13 cellular contexts compared by ENCODE assay signal in the genomic region with DNA sequence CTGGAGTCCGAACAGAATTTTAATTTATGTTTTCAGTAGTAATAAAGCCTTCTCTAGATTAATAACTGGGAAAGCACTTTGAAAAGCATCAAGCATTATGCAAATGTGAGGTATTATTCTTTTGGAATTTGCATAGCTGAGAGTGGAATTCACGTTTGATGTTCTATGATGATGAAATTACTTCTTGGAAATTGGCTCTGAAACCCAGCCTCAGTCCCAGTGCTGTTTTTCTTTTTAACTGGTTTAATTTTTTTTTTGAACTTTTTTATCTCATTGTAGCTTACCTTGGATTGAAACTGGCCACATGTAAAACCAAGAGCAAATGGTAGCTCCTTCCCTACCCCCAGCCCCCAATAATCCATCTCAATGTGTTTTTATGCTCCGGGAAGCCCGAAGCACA. TPM values are rescaled to one million over a fixed set of nuclear protein-coding genes. Genes with fewer than 3 reads are reported as not detected.
DNase-seq lines count a peak whose midpoint lies in the region; ATAC-seq and TF ChIP-seq lines count a peak whose summit lies in the region.
"Had no signal": no experiment of that assay in that cellular context is flagged by ENCODE, and none has a peak within 500 bp of the region (broad histone marks: within the 10 kb centered on the region; RNA-seq: fewer than 3 reads in every experiment).

No MANE protein-coding gene starts in this region.

- POLR2A ChIA-PET in activated CD4-positive, alpha-beta T cell treated with anti-CD3 and anti-CD28 coated beads for 36 hours (lab: Charles Lee): interaction anchor here (0.6 kb wide), 1 partner anchor 1368 kb away, joined by 8 read pairs; no protein-coding TSS in a partner anchor

- H3K9me3 ChIP-seq in spleen (peaks cover 0 to 21% (median 12%) of the 10 kb centered on the region in 8 donors), GM23248 (ENCODE audit: low read depth) (no peaks in the 10 kb centered on the region)
- H3K9me3 ChIP-seq: thyroid gland had no signal

- no peaks in the 10 kb centered on the region for H3K79me2 ChIP-seq in GM23248 (ENCODE audit: insufficient read depth)

- ATAC-seq in activated CD4-positive, alpha-beta T cell treated with anti-CD3 and anti-CD28 coated beads for 36 hours: no peak
- ATAC-seq in HG02678 (IDR thresholded peaks at IDR 0.05; ENCODE audit: unreplicated experiment): no peak
- ATAC-seq: GM23338, WTC11 had no signal

- H3K27me3 ChIP-seq in spleen (replicated peaks in 1 of 7): peaks cover 0 to 2% (median 0%) of the 10 kb centered on the region in 7 donors
- H3K27me3 ChIP-seq in GM23248 (replicated peaks; ENCODE audit: insufficient read depth): peaks cover 9% of the 10 kb centered on the region
- H3K27me3 ChIP-seq: neural progenitor cell, thyroid gland had no signal

- TF ChIP-seq CTCF in spleen (IDR thresholded peaks at IDR 0.05 in 8 of 11, conservative IDR thresholded peaks at IDR 0.05 in 3 of 11): no peak

- no peaks in the 10 kb centered on the region for H4K20me1 ChIP-seq in GM23248 (ENCODE audit: insufficient read depth)

- intact Hi-C loops in activated CD4-positive, alpha-beta T cell treated with anti-CD3 and anti-CD28 coated beads for 36 hours (cut with DNase I, micrococcal nuclease): loop anchor here (2.0 to 5.0 kb wide), 2 partner anchors 55 to 152 kb away; no protein-coding TSS in a partner anchor
- intact Hi-C loops in spleen (cut with DNase I; ENCODE audit: low total_unique reads): no loop called here

- H3K4me1 ChIP-seq in spleen: peaks cover 5 to 41% (median 21%) of the 10 kb centered on the region in 6 donors
- H3K4me1 ChIP-seq in GM23248 (ENCODE audit: insufficient read depth): no peaks in the 10 kb centered on the region
- H3K4me1 ChIP-seq: neural progenitor cell, thyroid gland had no signal

- H3K27ac ChIP-seq in spleen: peak overlapping the region; percentile 66 to 90 (median 82)
- no peak overlapping the region for H3K27ac ChIP-seq in GM23248
- H3K27ac ChIP-seq: neural progenitor cell, thyroid gland had no signal

- peak overlapping the region; percentile 86 for H3K27ac Mint-ChIP-seq in activated CD4-positive, alpha-beta T cell treated with anti-CD3 and anti-CD28 coated beads for 36 hours
- H3K27ac Mint-ChIP-seq in immature natural killer cell: peak overlapping the region; percentile 90 to 98 (median 96)
- H3K27ac Mint-ChIP-seq: GM23338, WTC11 had no signal

- H3F3A ChIP-seq in GM23248 (ENCODE audit: insufficient read depth): no peaks in the 10 kb centered on the region

- no peak overlapping the region for H2AFZ ChIP-seq in GM23248
- H2AFZ ChIP-seq: neural progenitor cell had no signal

- H3K36me3 ChIP-seq in spleen (peaks cover 0 to 5% (median 0%) of the 10 kb centered on the region in 6 donors), GM23248 (ENCODE audit: low read depth) (no peaks in the 10 kb centered on the region)
- H3K36me3 ChIP-seq: neural progenitor cell, thyroid gland had no signal

- peaks cover 5% of the 10 kb centered on the region for H3K36me3 Mint-ChIP-seq in activated CD4-positive, alpha-beta T cell treated with anti-CD3 and anti-CD28 coated beads for 36 hours (ENCODE audit: low read depth)
- peaks cover 15 to 38% (median 16%) of the 10 kb centered on the region in 3 donors for H3K36me3 Mint-ChIP-seq in immature natural killer cell

- peak overlapping the region; percentile 4 to 68 (median 38) for H3K4me3 ChIP-seq in spleen
- no peak overlapping the region for H3K4me3 ChIP-seq in GM23248
- H3K4me3 ChIP-seq: GM23338, neural progenitor cell, thyroid gland had no signal

- H3K4me3 Mint-ChIP-seq in activated CD4-positive, alpha-beta T cell treated with anti-CD3 and anti-CD28 coated beads for 36 hours: peak overlapping the region; percentile 72
- peak overlapping the region; percentile 86 to 96 (median 88) for H3K4me3 Mint-ChIP-seq in immature natural killer cell
- H3K4me3 Mint-ChIP-seq: GM23338, neural progenitor cell, WTC11 had no signal

- no peaks in the 10 kb centered on the region for H3K27me3 Mint-ChIP-seq in activated CD4-positive, alpha-beta T cell treated with anti-CD3 and anti-CD28 coated beads for 36 hours
- peaks cover 0 to 8% (median 7%) of the 10 kb centered on the region in 3 donors for H3K27me3 Mint-ChIP-seq in immature natural killer cell (ENCODE audit: low read depth in 3 of 3)

- no peaks in the 10 kb centered on the region for H3K9me2 ChIP-seq in GM23248 (ENCODE audit: insufficient read depth)

- no peak overlapping the region for H3K4me2 ChIP-seq in GM23248 (ENCODE audit: unreplicated experiment)
- H3K4me2 ChIP-seq: GM23338, neural progenitor cell had no signal

- CTCF ChIA-PET in activated CD4-positive, alpha-beta T cell treated with anti-CD3 and anti-CD28 coated beads for 36 hours (lab: Charles Lee): interaction anchor here (0.5 to 1.4 kb wide), 3 partner anchors 184 to 1702 kb away, joined by 3 to 5 read pairs (median 5); no protein-coding TSS in a partner anchor

- no peak for DNase-seq in activated CD4-positive, alpha-beta T cell treated with anti-CD3 and anti-CD28 coated beads for 36 hours
- no peak for DNase-seq in activated CD4-positive, alpha-beta T cell treated with anti-CD3 and anti-CD28 coated beads for 48 hours
- DNase-seq in NCI-H526 treated with DMSO at 0.1 percent for 48 hours (lab: John Stamatoyannopoulos, UW) (peak; percentile 94), immature natural killer cell (no peak), spleen (no peak), SIG-M5 treated with dmso at 0.1 percent for 504 hours (lab: John Stamatoyannopoulos, UW; ENCODE audit: unreplicated experiment) (no peak), GM23248 (no peak)
- DNase-seq: stimulated activated CD4-positive, alpha-beta T cell treated with anti-CD3 and anti-CD28 coated beads, Interleukin-4, amount 100 ng/mL, for 24 hours; thyroid gland had no signal

- H3K9me3 Mint-ChIP-seq in activated CD4-positive, alpha-beta T cell treated with anti-CD3 and anti-CD28 coated beads for 36 hours (ENCODE audit: low read depth): peaks cover 11% of the 10 kb centered on the region
- H3K9me3 Mint-ChIP-seq in immature natural killer cell: peaks cover 0 to 16% (median 7%) of the 10 kb centered on the region in 6 donors

- H3K4me1 Mint-ChIP-seq in activated CD4-positive, alpha-beta T cell treated with anti-CD3 and anti-CD28 coated beads for 36 hours: peaks cover 35% of the 10 kb centered on the region
- H3K4me1 Mint-ChIP-seq in immature natural killer cell: peaks cover 50 to 59% of the 10 kb centered on the region in 2 donors

- in situ Hi-C loops in GM23248 (cut with MboI): no loop called here

- TF ChIP-seq POLR2A in spleen (IDR thresholded peaks at IDR 0.05): no peak

- 52 to 61% (median 53%) methylated on average over 4 of the region's 4 CpGs for WGBS in spleen, 5 donors
- WGBS in GM23248 (ENCODE audit: low coverage in 1 of 2, low lambda C conversion rate in 2 of 2, missing lambda C conversion rate in 2 of 2), 2 experiments: 81 to 89% methylated on average over 4 of the region's 4 CpGs

- no peak overlapping the region for H3K9ac ChIP-seq in GM23248
- H3K9ac ChIP-seq: neural progenitor cell had no signal

RNA-seq across cellular contexts. Expression of a gene that starts 1.2 kb away (rescaled TPM):
- total RNA-seq in activated CD4-positive, alpha-beta T cell treated with anti-CD3 and anti-CD28 coated beads for 36 hours: 1 to 10 TPM; 3.6 to 5.1 TPM
- polyA plus RNA-seq in immature natural killer cell (10 to 100 TPM; 59.6 to 93.3 (median 68.7) TPM), spleen (10 to 100 TPM; 19.8 to 37.4 (median 28.6) TPM), GM23248 (2016; fragmentation: Nextera tagmentation; extraction: Ambion mirVana) (0.49 and 2.2 TPM in 2 replicates)
- 100 to 1,000 TPM in 6 of 7 donors, 10 to 100 TPM in 1; 87.0 to 287 (median 186) TPM for total RNA-seq in spleen
- total RNA-seq in GM23248 (2014; rRNA removed; shearing (Covaris generic)): not detected in 2 replicates
- total RNA-seq: GM23338 had no signal

RNA-seq across cellular contexts. Expression of a gene that starts 52.5 kb away (rescaled TPM):
- total RNA-seq in activated CD4-positive, alpha-beta T cell treated with anti-CD3 and anti-CD28 coated beads for 36 hours: 10 to 100 TPM; 23.9 to 36.2 TPM
- polyA plus RNA-seq in immature natural killer cell: 10 to 100 TPM in 1 of 3 donors, 1 to 10 TPM in 2; 3.5 to 14.2 (median 3.7) TPM
- total RNA-seq in spleen: 10 to 100 TPM; 48.9 to 97.5 (median 58.9) TPM
- 1 to 10 TPM; 1.7 to 8.7 (median 2.4) TPM for polyA plus RNA-seq in spleen
- total RNA-seq in GM23248 (2014; rRNA removed; shearing (Covaris generic)): 7.9 and 9.1 TPM in 2 replicates
- 4.7 and 4.9 TPM in 2 replicates for polyA plus RNA-seq in GM23248 (2016; fragmentation: Nextera tagmentation; extraction: Ambion mirVana)

Comparison
In these comparisons a context has a peak if more than half of its experiments do, and no peak if none do; other contexts are left out.
1. RNA of a gene that starts 1.2 kb away (total RNA-seq): 87.0 to 287 TPM in spleen; 3.6 to 5.1 TPM in activated CD4-positive, alpha-beta T cell treated with anti-CD3 and anti-CD28 coated beads for 36 hours and not detected in GM23248; every median in the first group is over 10 times any median in the second.